ENCODE assay signal across 15 cellular contexts in the genomic region with DNA sequence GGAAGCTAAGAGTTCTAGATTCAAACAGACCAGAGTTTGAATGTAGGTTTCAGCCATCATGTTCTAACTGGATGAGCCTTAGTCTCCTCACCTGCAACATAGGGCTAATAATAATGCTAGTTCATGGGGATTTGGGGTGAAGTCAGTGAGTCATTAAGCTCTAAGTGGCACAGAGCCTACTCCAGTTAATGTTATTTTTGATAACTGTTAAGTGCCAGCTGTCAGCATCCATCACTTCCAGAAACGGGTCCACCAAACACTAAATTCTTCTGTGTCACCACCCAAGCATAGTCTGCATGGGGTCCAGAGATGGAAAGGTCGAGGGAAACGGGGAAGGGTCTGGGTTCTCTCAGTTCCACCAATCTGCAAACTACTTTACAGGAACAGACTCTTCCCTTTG. TPM values are rescaled to one million over a fixed set of nuclear protein-coding genes. Genes with fewer than 3 reads are reported as not detected.
A peak's percentile ranks its signal among the peaks of the same experiment; 100 is the strongest.
DNase-seq lines count a peak whose midpoint lies in the region; ATAC-seq, FAIRE-seq and TF ChIP-seq lines count a peak whose summit lies in the region.
"Had no signal": no experiment of that assay in that cellular context is flagged by ENCODE, and none has a peak within 500 bp of the region (broad histone marks: within the 10 kb centered on the region; RNA-seq: fewer than 3 reads in every experiment).

No MANE protein-coding gene starts in this region.

- H3K4me2 ChIP-seq in HCT116 (ENCODE audit: low read length) (peak overlapping the region; percentile 47), K562 (ENCODE audit: insufficient read depth, low read length) (no peak overlapping the region)
- H3K4me2 ChIP-seq: BLaER1 had no signal

- no peak for FAIRE-seq in K562 (lab: Jason Lieb, UNC)
- FAIRE-seq in RCC 7860 (lab: Jason Lieb, UNC) = no peak

- no peak overlapping the region for H3K4me3 ChIP-seq in CD4-positive, alpha-beta memory T cell (ENCODE audit: low read length in 2 of 2)
- H3K4me3 ChIP-seq in HCT116 (replicated peaks in 1 of 2; ENCODE audit: low read depth in 1 of 2, low read length in 2 of 2) (no peak overlapping the region), K562 (no peak overlapping the region)
- H3K4me3 ChIP-seq: BLaER1, body of pancreas had no signal

- H3K27ac ChIP-seq in CD4-positive, alpha-beta memory T cell (ENCODE audit: low read depth, low read length) = no peak overlapping the region
- no peak overlapping the region for H3K27ac ChIP-seq in HCT116 (ENCODE audit: low read depth, low read length)
- no peak overlapping the region for H3K27ac ChIP-seq in K562 (ENCODE audit: extremely low read depth, low read depth, low read length)
- H3K27ac ChIP-seq: BLaER1, body of pancreas, parathyroid adenoma had no signal

- peaks cover 27% of the 10 kb centered on the region for H3K4me1 ChIP-seq in CD4-positive, alpha-beta memory T cell (ENCODE audit: insufficient read depth, low read length)
- H3K4me1 ChIP-seq in HCT116 (ENCODE audit: control insufficient read depth in 1 of 2, insufficient read depth in 2 of 2, low read length in 2 of 2) (peaks cover 7 to 30% of the 10 kb centered on the region in 2 experiments; a peak in 3 of 4 replicates), K562 (replicated peaks in 1 of 2; ENCODE audit: control insufficient read depth in 2 of 2, insufficient read depth in 2 of 2, low read length in 2 of 2) (peaks cover 16 to 29% of the 10 kb centered on the region in 2 experiments)

- H3K36me3 Mint-ChIP-seq in CD4-positive, alpha-beta memory T cell = peaks cover 0 to 11% of the 10 kb centered on the region in 2 donors
- no peaks in the 10 kb centered on the region for H3K36me3 Mint-ChIP-seq in neural crest cell (ENCODE audit: low read depth)

- CTCF ChIA-PET in CD4-positive, alpha-beta memory T cell (lab: Charles Lee; ENCODE audit: partially characterized antibody) = interaction anchor here (2.8 kb wide), 1 partner anchor 45 kb away, joined by 9 read pairs; no protein-coding TSS in a partner anchor
- CTCF ChIA-PET in HCT116 (lab: Charles Lee) (no interaction called here), K562 (lab: Yijun Ruan, JAX; ENCODE audit: low intra/inter-chr PET ratio) (no interaction called here)

- peaks cover 0 to 6% (median 0%) of the 10 kb centered on the region in 8 donors for H3K9me3 Mint-ChIP-seq in CD4-positive, alpha-beta memory T cell
- H3K9me3 Mint-ChIP-seq in neural crest cell = no peaks in the 10 kb centered on the region

- no peak for TF ChIP-seq POLR2A in HCT116 (IDR thresholded peaks at IDR 0.05; ENCODE audit: borderline replicate concordance, extremely low read depth, insufficient read depth, insufficient read length)
- no peak for TF ChIP-seq POLR2A in K562 (conservative IDR thresholded peaks at IDR 0.05)

- TF ChIP-seq RAD21 in HCT116 (IDR thresholded peaks at IDR 0.05; ENCODE audit: low read depth) = no peak
- no peak for TF ChIP-seq RAD21 in K562 (CRISPR knock-in tag; conservative IDR thresholded peaks at IDR 0.05 in 1 of 2, IDR thresholded peaks at IDR 0.05 in 1 of 2)

- intact Hi-C loops in CD4-positive, alpha-beta memory T cell (cut with micrococcal nuclease) = no loop called here
- intact Hi-C loops in HCT116 (cut with micrococcal nuclease) (no loop called here), K562 (cut with micrococcal nuclease) (no loop called here)

- H4K20me1 ChIP-seq in HCT116 (ENCODE audit: insufficient read depth) (no peaks in the 10 kb centered on the region), K562 (replicated peaks; ENCODE audit: control insufficient read depth, insufficient read depth, low read length) (no peaks in the 10 kb centered on the region)

- POLR2A ChIA-PET in CD4-positive, alpha-beta memory T cell (lab: Charles Lee; ENCODE audit: partially characterized antibody) = interaction anchor here (0.8 to 3.6 kb wide), 3 partner anchors 68 to 276 kb away, joined by 4 to 22 read pairs (median 5); partner anchors contain the start of genes AK8, GTF3C4 and SPACA9
- POLR2A ChIA-PET in HCT116 (lab: Charles Lee) = no interaction called here
- POLR2A ChIA-PET in K562 (lab: Yijun Ruan, JAX) = interaction anchor here (0.5 to 0.6 kb wide), 2 partner anchors 62 to 828 kb away, joined by 3 read pairs; no protein-coding TSS in a partner anchor

- TF ChIP-seq CTCF in HCT116 (IDR thresholded peaks at IDR 0.05 in 2 of 3, conservative IDR thresholded peaks at IDR 0.05 in 1 of 3; ENCODE audit: borderline replicate concordance in 1 of 3, insufficient read depth in 1 of 3, low read depth in 2 of 3, low read length in 2 of 3) (no peak), K562 (IDR thresholded peaks at IDR 0.05 in 2 of 3, conservative IDR thresholded peaks at IDR 0.05 in 1 of 3; ENCODE audit: insufficient read depth in 2 of 3, low read depth in 1 of 3, low read length in 3 of 3) (no peak), neural crest cell (conservative IDR thresholded peaks at IDR 0.05) (no peak)

- H2AFZ ChIP-seq in HCT116 (ENCODE audit: low read depth, low read length, poor library complexity, severe bottlenecking) = peak overlapping the region; percentile 10
- peak overlapping the region; percentile 70 for H2AFZ ChIP-seq in K562 (ENCODE audit: low read depth, low read length)
- H2AFZ ChIP-seq: parathyroid adenoma had no signal

- no peaks in the 10 kb centered on the region for H3K27me3 ChIP-seq in CD4-positive, alpha-beta memory T cell (ENCODE audit: insufficient read depth, low read length)
- no peaks in the 10 kb centered on the region for H3K27me3 ChIP-seq in HCT116 (ENCODE audit: insufficient read depth, low read length)
- H3K27me3 ChIP-seq in K562 (ENCODE audit: control insufficient read depth in 2 of 2, insufficient read depth in 2 of 2, low read length in 2 of 2) = no peaks in the 10 kb centered on the region
- H3K27me3 ChIP-seq: BLaER1, body of pancreas had no signal

- no peak for ATAC-seq in HCT116
- no peak for ATAC-seq in K562
- ATAC-seq: body of pancreas had no signal

- no peaks in the 10 kb centered on the region for H3K9me3 ChIP-seq in CD4-positive, alpha-beta memory T cell (ENCODE audit: control insufficient read depth in 1 of 2, low read length in 2 of 2)
- H3K9me3 ChIP-seq in HCT116 (ENCODE audit: control insufficient read depth in 1 of 2, insufficient read depth in 1 of 2, low read depth in 1 of 2, low read length in 2 of 2) (no peaks in the 10 kb centered on the region), K562 (replicated peaks; ENCODE audit: control insufficient read depth, insufficient read depth, low read depth, low read length) (no peaks in the 10 kb centered on the region)
- H3K9me3 ChIP-seq: BLaER1, body of pancreas had no signal

- RAD21 ChIA-PET in HCT116 (lab: Charles Lee; ENCODE audit: low non-redundant PET in 1 of 2, low total read pairs in 2 of 2, uncharacterized antibody in 2 of 2, unreplicated experiment in 2 of 2) = no interaction called here

- peak overlapping the region in 6 of 7 donors; percentile 37 to 100 (median 69) for H3K27ac Mint-ChIP-seq in CD4-positive, alpha-beta memory T cell
- no peak overlapping the region for H3K27ac Mint-ChIP-seq in neural crest cell (ENCODE audit: unreplicated experiment)

- BruUV-seq in HCT116 (replicated peaks; lab: Mats Ljungman, UMichigan) (no TSS peak), K562 (replicated peaks; lab: Mats Ljungman, UMichigan) (no TSS peak)

- H3K4me3 Mint-ChIP-seq in CD4-positive, alpha-beta memory T cell = peak overlapping the region in 3 of 8 donors; percentile 1 to 30 (median 4)
- peak overlapping the region; percentile 95 for H3K4me3 Mint-ChIP-seq in neural crest cell

- peaks cover 0 to 3% of the 10 kb centered on the region in 2 donors for H3K27me3 Mint-ChIP-seq in CD4-positive, alpha-beta memory T cell
- no peaks in the 10 kb centered on the region for H3K27me3 Mint-ChIP-seq in neural crest cell (ENCODE audit: low read depth)

- in situ Hi-C loops in K562 (cut with MboI) = no loop called here

- 13% methylated on average over 3 of the region's 3 CpGs for WGBS in K562 (ENCODE audit: insufficient coverage, low coverage, missing lambda C conversion rate)

- TF ChIP-seq EP300 in K562 (IDR thresholded peaks at IDR 0.05; ENCODE audit: low read length) = no peak

- H3K79me2 ChIP-seq in HCT116 (ENCODE audit: insufficient read depth, low read length) (peaks cover 26% of the 10 kb centered on the region), K562 (ENCODE audit: control insufficient read depth, insufficient read depth, low read length) (peaks cover 32% of the 10 kb centered on the region)

- H3K9me1 ChIP-seq in K562 (ENCODE audit: control insufficient read depth, insufficient read depth, low read length) = no peaks in the 10 kb centered on the region

- no peak for DNase-seq in CD4-positive, alpha-beta memory T cell
- DNase-seq in HCT116 (ENCODE audit: low read depth, low spot score) = no peak
- DNase-seq in K562 (ENCODE audit: extremely low read depth in 1 of 4, low spot score in 3 of 4) = no peak
- DNase-seq in neural crest cell (ENCODE audit: low read depth, low spot score) = no peak
- DNase-seq in DMS114 treated with DMSO at 0.1 percent for 48 hours (lab: John Stamatoyannopoulos, UW; ENCODE audit: unreplicated experiment) = no peak
- DNase-seq in NCI-H1436 treated with DMSO at 0.1 percent for 48 hours (lab: John Stamatoyannopoulos, UW) = no peak
- DNase-seq in RCC 7860 (ENCODE audit: low spot score) = no peak
- DNase-seq: activated naive CD4-positive, alpha-beta T cell; GDM1; NCI-H1105; NCI-H446 treated with DMSO at 0.1 percent for 48 hours; OCI-M1 had no signal

- H3K9me2 ChIP-seq in HCT116 (ENCODE audit: insufficient read depth) = no peaks in the 10 kb centered on the region

- no peaks in the 10 kb centered on the region for H3K36me3 ChIP-seq in CD4-positive, alpha-beta memory T cell (ENCODE audit: insufficient read depth, low read length)
- H3K36me3 ChIP-seq in HCT116 (ENCODE audit: control insufficient read depth in 1 of 2, insufficient read depth in 2 of 2, low read length in 2 of 2) (no peaks in the 10 kb centered on the region), K562 (ENCODE audit: control insufficient read depth, insufficient read depth, low read length) (no peaks in the 10 kb centered on the region)
- H3K36me3 ChIP-seq: BLaER1 had no signal

- H3K9ac ChIP-seq in HCT116 (ENCODE audit: low read length) (no peak overlapping the region), K562 (ENCODE audit: insufficient read depth in 1 of 2, low read depth in 2 of 2, low read length in 2 of 2) (no peak overlapping the region; a peak in 1 of 4 replicates)
- H3K9ac ChIP-seq: BLaER1, parathyroid adenoma had no signal

- peaks cover 11 to 36% (median 22%) of the 10 kb centered on the region in 4 donors for H3K4me1 Mint-ChIP-seq in CD4-positive, alpha-beta memory T cell
- H3K4me1 Mint-ChIP-seq in neural crest cell = peaks cover 29% of the 10 kb centered on the region

RNA-seq across cellular contexts. Expression of gene TSC1, which starts 1.8 kb away (rescaled TPM):
- total RNA-seq in CD4-positive, alpha-beta memory T cell = 10 to 100 TPM; 72.7 to 76.5 TPM
- polyA plus RNA-seq in CD4-positive, alpha-beta memory T cell = 10 to 100 TPM in 1 of 2 donors, 1 to 10 TPM in 1; 4.4 to 13.5 TPM
- total RNA-seq in HCT116 (2021; ENCODE audit: unreplicated experiment) (34.5 TPM), K562 (2014; rRNA removed) (6.9 and 12.8 TPM in 2 replicates), K562 (2014; rRNA removed; fragmentation: Illumina TruSeq; extraction: Trizol) (17.6 and 18.6 TPM in 2 replicates), K562 (2015; rRNA removed; fragmentation: Illumina TruSeq; extraction: Trizol) (19.8 and 20.5 TPM in 2 replicates), K562 (2021) (21.1 and 22.8 TPM in 2 replicates), neural crest cell (50.9 and 57.4 TPM in 2 replicates)
- 14.6 and 15.2 TPM in 2 replicates for polyA plus RNA-seq in HCT116 (2012)
- 176 and 239 TPM in 2 replicates for total RNA-seq in K562 (2011; cell fraction: chromatin; rRNA removed; ENCODE audit: low replicate concordance)
- total RNA-seq in K562 (2011; cell fraction: nucleolus; rRNA removed) = 81.0 and 95.1 TPM in 2 replicates
- 122 and 132 TPM in 2 replicates for total RNA-seq in K562 (2011; cell fraction: nucleoplasm; rRNA removed)
- polyA plus RNA-seq in K562 (2011; rRNA removed) (37.6 and 40.1 TPM in 2 replicates), K562 (2014; fragmentation: Illumina TruSeq; extraction: Trizol) (16.9 and 19.4 TPM in 2 replicates), K562 (2014; fragmentation: Nextera tagmentation; extraction: Ambion mirVana) (10 to 100 TPM in 1 of 2 experiments, 1 to 10 TPM in 1; 8.0 to 10.6 TPM), K562 (2014; rRNA removed) (9.7 and 11.5 TPM in 2 replicates)
- 21.4 and 26.3 TPM in 2 replicates for polyA plus RNA-seq in K562 (2011; cell fraction: cytosol; rRNA removed)
- polyA plus RNA-seq in K562 (2011; cell fraction: nucleus; rRNA removed) = 149 and 159 TPM in 2 replicates
- polyA plus RNA-seq in K562 (2012) = 15.2 and 16.8 TPM in 2 replicates
- polyA minus RNA-seq in K562 (2011; rRNA and poly(A)+ RNA removed) = 75.4 and 94.9 TPM in 2 replicates
- 14.1 and 20.7 TPM in 2 replicates for polyA minus RNA-seq in K562 (2011; cell fraction: cytosol; rRNA and poly(A)+ RNA removed)
- 59.4 and 126 TPM in 2 replicates for polyA minus RNA-seq in K562 (2011; cell fraction: nucleus; rRNA and poly(A)+ RNA removed)

RNA-seq across cellular contexts. Expression of gene GFI1B, which starts 32.3 kb away (rescaled TPM):
- total RNA-seq in CD4-positive, alpha-beta memory T cell = not detected
- polyA plus RNA-seq in CD4-positive, alpha-beta memory T cell = not detected
- total RNA-seq in HCT116 (2021; ENCODE audit: unreplicated experiment) (0.20 TPM), K562 (2014; rRNA removed) (40.3 and 62.9 TPM in 2 replicates), K562 (2014; rRNA removed; fragmentation: Illumina TruSeq; extraction: Trizol) (17.5 and 20.1 TPM in 2 replicates), K562 (2015; rRNA removed; fragmentation: Illumina TruSeq; extraction: Trizol) (34.5 and 34.6 TPM in 2 replicates), K562 (2021) (73.4 and 75.7 TPM in 2 replicates), neural crest cell (not detected in 2 replicates)
- polyA plus RNA-seq in HCT116 (2012) = not detected in 2 replicates
- total RNA-seq in K562 (2011; cell fraction: chromatin; rRNA removed; ENCODE audit: low replicate concordance) = 11.1 and 39.0 TPM in 2 replicates
- 28.2 and 30.4 TPM in 2 replicates for total RNA-seq in K562 (2011; cell fraction: nucleolus; rRNA removed)
- total RNA-seq in K562 (2011; cell fraction: nucleoplasm; rRNA removed) = 20.0 and 26.4 TPM in 2 replicates
- polyA plus RNA-seq in K562 (2011; rRNA removed) (34.4 and 57.7 TPM in 2 replicates), K562 (2014; fragmentation: Illumina TruSeq; extraction: Trizol) (51.8 and 73.3 TPM in 2 replicates), K562 (2014; fragmentation: Nextera tagmentation; extraction: Ambion mirVana) (10 to 100 TPM in 1 of 2 experiments, 1 to 10 TPM in 1; 8.0 to 19.1 TPM), K562 (2014; rRNA removed) (47.2 and 50.1 TPM in 2 replicates)
- 53.6 and 133 TPM in 2 replicates for polyA plus RNA-seq in K562 (2011; cell fraction: cytosol; rRNA removed)
- polyA plus RNA-seq in K562 (2011; cell fraction: nucleus; rRNA removed) = 64.3 and 118 TPM in 2 replicates
- 64.2 and 77.5 TPM in 2 replicates for polyA plus RNA-seq in K562 (2012)
- polyA minus RNA-seq in K562 (2011; rRNA and poly(A)+ RNA removed) = 16.7 and 22.0 TPM in 2 replicates
- polyA minus RNA-seq in K562 (2011; cell fraction: cytosol; rRNA and poly(A)+ RNA removed) = 47.9 and 57.4 TPM in 2 replicates
- 20.3 and 22.1 TPM in 2 replicates for polyA minus RNA-seq in K562 (2011; cell fraction: nucleus; rRNA and poly(A)+ RNA removed)
- total RNA-seq: body of pancreas had no signal
